ENCODE assay signal across 17 cellular contexts in genomic region chr13:98810746-98811145, GRCh38. TPM values are rescaled to one million over a fixed set of nuclear protein-coding genes. Genes with fewer than 3 reads are reported as not detected.
"Had no signal": no experiment of that assay in that cellular context is flagged by ENCODE, and none has a peak within 500 bp of the region (broad histone marks: within the 10 kb centered on the region; RNA-seq: fewer than 3 reads in every experiment).

No MANE protein-coding gene starts in this region.

- H3K27me3 ChIP-seq: colonic mucosa, gastrocnemius medialis, heart right ventricle, sigmoid colon, suprapubic skin had no signal

- H3K9me3 Mint-ChIP-seq: activated naive CD4-positive, alpha-beta T cell treated with anti-CD3 and anti-CD28 coated beads for 36 hours; neural crest cell; T-helper 2 cell treated with Interferon-gamma antibody and Interleukin-4, amounts not matched to agents 5 μg/mL and 100 μg/mL, for 36 hours; type B pancreatic cell had no signal

- DNase-seq: activated CD4-positive, alpha-beta T cell treated with anti-CD3 and anti-CD28 coated beads for 48 hours; activated CD8-positive, alpha-beta memory T cell treated with anti-CD3 and anti-CD28 coated beads for 24 hours; activated naive CD4-positive, alpha-beta T cell treated with anti-CD3 and anti-CD28 coated beads for 36 hours; colonic mucosa; gastrocnemius medialis; heart right ventricle; kidney; sigmoid colon; stimulated activated CD4-positive, alpha-beta T cell treated with anti-CD3 and anti-CD28 coated beads, Interleukin-2, amount 100 ng/mL, for 24 hours; stimulated activated naive CD4-positive, alpha-beta T cell had no signal

- H3K4me3 Mint-ChIP-seq: activated naive CD4-positive, alpha-beta T cell treated with anti-CD3 and anti-CD28 coated beads for 36 hours; neural crest cell; T-helper 2 cell treated with Interferon-gamma antibody and Interleukin-4, amounts not matched to agents 5 μg/mL and 100 μg/mL, for 36 hours; type B pancreatic cell had no signal

- H3K27me3 Mint-ChIP-seq: type B pancreatic cell had no signal

- H3K4me1 ChIP-seq: colonic mucosa, gastrocnemius medialis, sigmoid colon, suprapubic skin had no signal

- H3K4me1 Mint-ChIP-seq: neural crest cell had no signal

- H3K9me3 ChIP-seq: colonic mucosa, gastrocnemius medialis, heart right ventricle, sigmoid colon, suprapubic skin had no signal

- H3K4me3 ChIP-seq: colonic mucosa, gastrocnemius medialis, heart right ventricle, sigmoid colon, suprapubic skin had no signal

- FAIRE-seq: endothelial cell of umbilical vein, kidney had no signal

- ATAC-seq: gastrocnemius medialis had no signal

- H3K27ac Mint-ChIP-seq: activated naive CD4-positive, alpha-beta T cell treated with anti-CD3 and anti-CD28 coated beads for 36 hours; T-helper 2 cell treated with Interferon-gamma antibody and Interleukin-4, amounts not matched to agents 5 μg/mL and 100 μg/mL, for 36 hours; type B pancreatic cell had no signal

- H3K27ac ChIP-seq: colonic mucosa, gastrocnemius medialis, heart right ventricle, sigmoid colon, suprapubic skin had no signal

- H3K36me3 ChIP-seq: colonic mucosa had no signal

RNA-seq across cellular contexts. Expression of gene SLC15A1, which starts 58.3 kb away (rescaled TPM):
- total RNA-seq: activated naive CD4-positive, alpha-beta T cell treated with anti-CD3 and anti-CD28 coated beads for 36 hours; cardiac septum; endothelial cell of umbilical vein; fibroblast of lung; gastrocnemius medialis; heart right ventricle; neural crest cell had no signal
- polyA plus RNA-seq: endothelial cell of umbilical vein, fibroblast of lung had no signal
